Comparison of ENCODE assay signal across 16 cellular contexts in the genomic region with DNA sequence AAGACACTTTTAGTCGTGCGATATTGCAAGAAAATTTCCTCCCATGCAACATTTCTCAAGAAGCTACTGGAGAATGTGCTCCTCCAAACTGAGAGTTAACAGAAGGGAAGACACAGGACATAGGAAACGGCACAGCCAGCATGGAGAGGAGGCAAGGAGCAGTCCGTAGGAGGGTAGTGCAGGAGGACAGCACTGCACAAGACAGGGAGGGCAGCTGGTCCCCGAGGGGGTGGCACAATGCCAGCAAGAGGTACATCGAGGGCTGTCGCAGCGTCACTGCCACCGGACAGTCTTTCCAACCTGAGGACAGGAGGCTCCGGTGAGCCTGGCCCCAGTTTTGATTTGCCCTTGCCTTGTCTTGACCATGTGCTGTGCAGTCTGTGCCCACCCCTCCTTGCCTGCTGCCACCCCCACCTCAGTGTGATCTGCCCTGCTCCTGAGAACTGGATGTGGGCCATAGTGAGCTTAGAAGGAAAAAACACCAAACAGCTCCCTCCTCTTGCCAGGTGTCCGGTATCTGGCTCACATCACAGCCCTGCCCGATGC.
A peak's percentile ranks its signal among the peaks of the same experiment; 100 is the strongest.
DNase-seq lines count a peak whose midpoint lies in the region; FAIRE-seq and TF ChIP-seq lines count a peak whose summit lies in the region.
"Had no signal": no experiment of that assay in that cellular context is flagged by ENCODE, and none has a peak within 500 bp of the region (broad histone marks: within the 10 kb centered on the region; RNA-seq: fewer than 3 reads in every experiment).

No MANE protein-coding gene starts in this region.

- no peaks in the 10 kb centered on the region for H3K9me3 ChIP-seq in astrocyte (ENCODE audit: insufficient read depth, low read depth, low read length)
- peaks cover 4% of the 10 kb centered on the region for H3K9me3 ChIP-seq in trophoblast cell (ENCODE audit: insufficient read depth, low read depth, low read length)
- H3K9me3 ChIP-seq: BLaER1 treated with 17β-estradiol and CSF1 and Interleukin-3, amounts not matched to agents 10 nM and 100 nM had no signal

- H3K4me2 ChIP-seq in astrocyte (ENCODE audit: low read length), result no peak overlapping the region
- no peak overlapping the region for H3K4me2 ChIP-seq in trophoblast cell (ENCODE audit: low read length)
- H3K4me2 ChIP-seq: BLaER1 treated with 17β-estradiol and CSF1 and Interleukin-3, amounts not matched to agents 10 nM and 100 nM; GM23338 had no signal

- no peak for FAIRE-seq in astrocyte (lab: Jason Lieb, UNC)
- FAIRE-seq: G401.6, GM12891, GM19239 had no signal

- H4K12ac ChIP-seq in trophoblast cell (ENCODE audit: low read depth, low read length), result no peak overlapping the region

- H3K23ac ChIP-seq in trophoblast cell (ENCODE audit: low read length), result no peak overlapping the region

- WGBS in trophoblast cell (ENCODE audit: extremely low coverage, insufficient coverage, insufficient read length), result no CpG with 5 or more reads among the region's 12 CpGs

- H3K36me3 Mint-ChIP-seq in astrocyte (ENCODE audit: low read depth, unreplicated experiment), result peaks cover 2% of the 10 kb centered on the region
- H3K36me3 Mint-ChIP-seq: CD8-positive, alpha-beta T cell had no signal

- peaks cover 10% of the 10 kb centered on the region for H3K27me3 Mint-ChIP-seq in astrocyte (ENCODE audit: low read depth, unreplicated experiment)

- H3K4me3 ChIP-seq in astrocyte (ENCODE audit: insufficient read depth, low read depth, low read length) (no peak overlapping the region), trophoblast cell (ENCODE audit: low read depth, low read length) (no peak overlapping the region)
- H3K4me3 ChIP-seq: BLaER1 treated with 17β-estradiol and CSF1 and Interleukin-3, amounts not matched to agents 10 nM and 100 nM; GM23338 had no signal

- no peak overlapping the region for H4K8ac ChIP-seq in trophoblast cell (ENCODE audit: low read depth, low read length)

- H4K20me1 ChIP-seq in astrocyte (ENCODE audit: insufficient read depth, low read length), result no peaks in the 10 kb centered on the region
- H4K20me1 ChIP-seq: BLaER1 treated with 17β-estradiol and CSF1 and Interleukin-3, amounts not matched to agents 10 nM and 100 nM had no signal

- DNase-seq in SHP77 (lab: John Stamatoyannopoulos, UW), result peak; percentile 15 to 17
- DNase-seq in SHP77 treated with DMSO at 0.1 percent for 48 hours (lab: John Stamatoyannopoulos, UW), result no peak
- DNase-seq in NCI-H2029 (lab: John Stamatoyannopoulos, UW), result peak; percentile 32
- no peak for DNase-seq in astrocyte (ENCODE audit: low read depth)
- DNase-seq in trophoblast cell, result no peak
- no peak for DNase-seq in RKO (ENCODE audit: low spot score)
- DNase-seq in stimulated activated CD4-positive, alpha-beta T cell treated with anti-CD3 and anti-CD28 coated beads, Interleukin-4, amount 100 ng/mL, for 24 hours, result no peak
- DNase-seq: Calu3; CD8-positive, alpha-beta T cell; H7 had no signal

- peaks cover 13% of the 10 kb centered on the region for H3K4me1 ChIP-seq in astrocyte (ENCODE audit: insufficient read depth, low read length)
- peaks cover 10 to 11% of the 10 kb centered on the region in 2 experiments for H3K4me1 ChIP-seq in trophoblast cell (ENCODE audit: control insufficient read depth in 1 of 2, insufficient read depth in 2 of 2, low read length in 2 of 2)

- H3K79me2 ChIP-seq in astrocyte (ENCODE audit: insufficient read depth, low read length) (no peaks in the 10 kb centered on the region), trophoblast cell (ENCODE audit: control insufficient read depth, insufficient read depth, low read length, poor library complexity) (no peaks in the 10 kb centered on the region)

- H3K9me3 Mint-ChIP-seq in astrocyte (ENCODE audit: unreplicated experiment), result no peaks in the 10 kb centered on the region
- H3K9me3 Mint-ChIP-seq: CD8-positive, alpha-beta T cell; GM23338 had no signal

- H3K27ac Mint-ChIP-seq in astrocyte (ENCODE audit: unreplicated experiment), result no peak overlapping the region
- H3K27ac Mint-ChIP-seq: B cell; CD8-positive, alpha-beta T cell; GM23338 had no signal

- peaks cover 2% of the 10 kb centered on the region for H3K27me3 ChIP-seq in astrocyte (ENCODE audit: insufficient read depth, low read length)
- H3K27me3 ChIP-seq in trophoblast cell (ENCODE audit: insufficient read depth, low read length), result no peaks in the 10 kb centered on the region
- H3K27me3 ChIP-seq: BLaER1 treated with 17β-estradiol and CSF1 and Interleukin-3, amounts not matched to agents 10 nM and 100 nM had no signal

- TF ChIP-seq CTCF in astrocyte (IDR thresholded peaks at IDR 0.05; ENCODE audit: insufficient read depth, low read depth, low read length), result no peak

- H3K27ac ChIP-seq in astrocyte (ENCODE audit: low read depth, low read length), result no peak overlapping the region
- H3K27ac ChIP-seq in trophoblast cell (ENCODE audit: low read depth, low read length), result no peak overlapping the region
- H3K27ac ChIP-seq: BLaER1 treated with 17β-estradiol and CSF1 and Interleukin-3, amounts not matched to agents 10 nM and 100 nM had no signal

- no peak overlapping the region for H2BK120ac ChIP-seq in trophoblast cell (ENCODE audit: insufficient read depth, low read length, poor library complexity)

- no peak overlapping the region for H2AK5ac ChIP-seq in trophoblast cell (ENCODE audit: low read length)

- no peak overlapping the region for H3K4me3 Mint-ChIP-seq in astrocyte (ENCODE audit: unreplicated experiment)
- H3K4me3 Mint-ChIP-seq: B cell; CD8-positive, alpha-beta T cell; GM23338 had no signal

- H2BK5ac ChIP-seq in trophoblast cell (ENCODE audit: low read depth, low read length, poor library complexity), result no peak overlapping the region

- H4K91ac ChIP-seq in trophoblast cell (ENCODE audit: low read depth, low read length), result no peak overlapping the region

- no peaks in the 10 kb centered on the region for H3K36me3 ChIP-seq in astrocyte (ENCODE audit: insufficient read depth, low read length)
- H3K36me3 ChIP-seq in trophoblast cell (ENCODE audit: control insufficient read depth in 1 of 2, insufficient read depth in 2 of 2, low read length in 2 of 2), result no peaks in the 10 kb centered on the region
- H3K36me3 ChIP-seq: BLaER1 treated with 17β-estradiol and CSF1 and Interleukin-3, amounts not matched to agents 10 nM and 100 nM had no signal

- H3K4me1 Mint-ChIP-seq in astrocyte (ENCODE audit: low read depth, unreplicated experiment), result peaks cover 25% of the 10 kb centered on the region
- H3K4me1 Mint-ChIP-seq: B cell had no signal

- H3K18ac ChIP-seq in trophoblast cell (ENCODE audit: low read length), result no peak overlapping the region

- H3K4ac ChIP-seq in trophoblast cell (ENCODE audit: low read depth, low read length), result no peak overlapping the region

- H3K9ac ChIP-seq in astrocyte (ENCODE audit: low read length) (no peak overlapping the region), trophoblast cell (ENCODE audit: low read length) (no peak overlapping the region)
- H3K9ac ChIP-seq: BLaER1 treated with 17β-estradiol and CSF1 and Interleukin-3, amounts not matched to agents 10 nM and 100 nM had no signal

- H2AFZ ChIP-seq in astrocyte (ENCODE audit: low read depth, low read length), result peak overlapping the region; percentile 2
- no peak overlapping the region for H2AFZ ChIP-seq in trophoblast cell (ENCODE audit: insufficient read depth, low read length, poor library complexity)
- H2AFZ ChIP-seq: GM23338 had no signal

- peaks cover 9% of the 10 kb centered on the region for H3K79me1 ChIP-seq in trophoblast cell (ENCODE audit: low read length)

- peak overlapping the region; percentile 65 for H2BK12ac ChIP-seq in trophoblast cell (ENCODE audit: low read length)

- no peak overlapping the region for H3K14ac ChIP-seq in trophoblast cell (ENCODE audit: low read length)

Comparison
In these comparisons a context has a peak if more than half of its experiments do, and no peak if none do; other contexts are left out.
1. DNase-seq: peak in SHP77 (2 of 2) and NCI-H2029 (single experiment); none in SHP77 treated with DMSO at 0.1 percent for 48 hours (single experiment), astrocyte (single experiment), trophoblast cell (0 of 2), RKO (single experiment) and stimulated activated CD4-positive, alpha-beta T cell treated with anti-CD3 and anti-CD28 coated beads, Interleukin-4, amount 100 ng/mL, for 24 hours (single experiment).